ENCODE assay signal across 25 cellular contexts in genomic region chr13:76917096-76917495, GRCh38. TPM values are rescaled to one million over a fixed set of nuclear protein-coding genes. Genes with fewer than 3 reads are reported as not detected.
A peak's percentile ranks its signal among the peaks of the same experiment; 100 is the strongest.
DNase-seq lines count a peak whose midpoint lies in the region; ATAC-seq and TF ChIP-seq lines count a peak whose summit lies in the region.
"Had no signal": no experiment of that assay in that cellular context is flagged by ENCODE, and none has a peak within 500 bp of the region (broad histone marks: within the 10 kb centered on the region; RNA-seq: fewer than 3 reads in every experiment).

No MANE protein-coding gene starts in this region.

- no peak for ATAC-seq in lower lobe of right lung
- no peak for ATAC-seq in stimulated activated memory B cell treated with anti-CD40 and anti-IgM and Interleukin-4, amounts not matched to agents 10 μg/mL and 1 μg/mL and 100 μg/mL, for 72 hours
- ATAC-seq in naive thymus-derived CD8-positive, alpha-beta T cell: no peak
- ATAC-seq: activated CD4-positive, alpha-beta T cell treated with anti-CD3 and anti-CD28 coated beads for 36 hours; activated T-cell treated with anti-CD3 and anti-CD28 coated beads, Interleukin-2, amount 50 U/mL, for 72 hours; stimulated activated naive CD8-positive, alpha-beta T cell treated with anti-CD3 and anti-CD28 coated beads, Interleukin-15, Interleukin-2, amounts not matched to agents 100 U/mL and 50 U/mL, for 24 hours had no signal

- POLR2A ChIA-PET in MCF 10A (lab: Yijun Ruan, JAX): interaction anchor here (1.1 to 1.6 kb wide), 6 partner anchors 10 to 75 kb away, joined by 4 to 13 read pairs (median 8); partner anchors contain the start of gene CLN5
- POLR2A ChIA-PET in naive thymus-derived CD8-positive, alpha-beta T cell (lab: Charles Lee): no interaction called here

- H3K27ac ChIP-seq in breast epithelium (no peak overlapping the region), esophagus squamous epithelium (peak overlapping the region in 3 of 4 donors; percentile 53 to 68 (median 64)), lower lobe of right lung (no peak overlapping the region), testis (peak overlapping the region in 1 of 2 donors; percentile 33)
- H3K27ac ChIP-seq: parathyroid adenoma had no signal

- H3K27me3 Mint-ChIP-seq in MCF 10A (ENCODE audit: insufficient read depth, unreplicated experiment) (no peaks in the 10 kb centered on the region), mesothelial cell of epicardium (ENCODE audit: low read depth) (no peaks in the 10 kb centered on the region)
- H3K27me3 Mint-ChIP-seq in stimulated activated memory B cell treated with anti-CD40 and anti-IgM and Interleukin-4, amounts not matched to agents 10 μg/mL and 1 μg/mL and 100 μg/mL, for 72 hours: peaks cover 45% of the 10 kb centered on the region
- peaks cover 5 to 24% (median 21%) of the 10 kb centered on the region in 5 donors for H3K27me3 Mint-ChIP-seq in naive thymus-derived CD8-positive, alpha-beta T cell

- CTCF ChIA-PET in MCF 10A (lab: Yijun Ruan, JAX): interaction anchor here (0.7 to 3.5 kb wide), 7 partner anchors 13 to 1221 kb away, joined by 3 to 16 read pairs (median 4); no protein-coding TSS in a partner anchor

- H3K4me1 ChIP-seq in breast epithelium (no peaks in the 10 kb centered on the region), esophagus squamous epithelium (peaks cover 3 to 17% (median 6%) of the 10 kb centered on the region in 3 donors), lower lobe of right lung (no peaks in the 10 kb centered on the region), testis (no peaks in the 10 kb centered on the region)
- H3K4me1 ChIP-seq: parathyroid adenoma had no signal

- BruUV-seq in MCF 10A (replicated peaks; lab: Mats Ljungman, UMichigan): no TSS peak

- H3K27me3 ChIP-seq in breast epithelium (no peaks in the 10 kb centered on the region), esophagus squamous epithelium (peaks cover 0 to 3% (median 0%) of the 10 kb centered on the region in 4 donors), lower lobe of right lung (ENCODE audit: low read depth) (no peaks in the 10 kb centered on the region), testis (no peaks in the 10 kb centered on the region)

- 38 to 52% methylated on average over 1 of the region's 1 CpG for WGBS in esophagus squamous epithelium, 2 donors
- 86 to 89% methylated on average over 1 of the region's 1 CpG for WGBS in testis, 2 donors

- H3K36me3 Mint-ChIP-seq in MCF 10A (ENCODE audit: insufficient read depth, unreplicated experiment): peaks cover 8% of the 10 kb centered on the region
- H3K36me3 Mint-ChIP-seq in mesothelial cell of epicardium: peaks cover 10% of the 10 kb centered on the region
- H3K36me3 Mint-ChIP-seq in stimulated activated memory B cell treated with anti-CD40 and anti-IgM and Interleukin-4, amounts not matched to agents 10 μg/mL and 1 μg/mL and 100 μg/mL, for 72 hours: no peaks in the 10 kb centered on the region
- H3K36me3 Mint-ChIP-seq in naive thymus-derived CD8-positive, alpha-beta T cell: no peaks in the 10 kb centered on the region
- H3K36me3 Mint-ChIP-seq: memory B cell had no signal

- no peak overlapping the region for H3K4me3 Mint-ChIP-seq in MCF 10A (ENCODE audit: unreplicated experiment)
- no peak overlapping the region for H3K4me3 Mint-ChIP-seq in mesothelial cell of epicardium
- H3K4me3 Mint-ChIP-seq in stimulated activated memory B cell treated with anti-CD40 and anti-IgM and Interleukin-4, amounts not matched to agents 10 μg/mL and 1 μg/mL and 100 μg/mL, for 72 hours: no peak overlapping the region
- H3K4me3 Mint-ChIP-seq in naive thymus-derived CD8-positive, alpha-beta T cell: no peak overlapping the region
- H3K4me3 Mint-ChIP-seq: activated CD4-positive, alpha-beta T cell treated with anti-CD3 and anti-CD28 coated beads for 36 hours; activated T-cell treated with anti-CD3 and anti-CD28 coated beads, Interleukin-2, amount 50 U/mL, for 72 hours; endodermal cell; memory B cell; nephron progenitor cell had no signal

- TF ChIP-seq POLR2A in breast epithelium (IDR thresholded peaks at IDR 0.05): no peak
- TF ChIP-seq POLR2A in esophagus squamous epithelium (IDR thresholded peaks at IDR 0.05): no peak
- no peak for TF ChIP-seq POLR2A in testis (IDR thresholded peaks at IDR 0.05)

- H3K9me3 ChIP-seq in breast epithelium (no peaks in the 10 kb centered on the region), esophagus squamous epithelium (no peaks in the 10 kb centered on the region), lower lobe of right lung (no peaks in the 10 kb centered on the region), testis (no peaks in the 10 kb centered on the region)

- H3K36me3 ChIP-seq in breast epithelium: no peaks in the 10 kb centered on the region
- no peaks in the 10 kb centered on the region for H3K36me3 ChIP-seq in esophagus squamous epithelium
- H3K36me3 ChIP-seq in lower lobe of right lung: no peaks in the 10 kb centered on the region
- H3K36me3 ChIP-seq in testis (ENCODE audit: low read depth, missing control alignments): no peaks in the 10 kb centered on the region

- no peak for TF ChIP-seq CTCF in MCF 10A (IDR thresholded peaks at IDR 0.05; ENCODE audit: unreplicated experiment)
- no peak for TF ChIP-seq CTCF in breast epithelium (IDR thresholded peaks at IDR 0.05)
- no peak for TF ChIP-seq CTCF in esophagus squamous epithelium (IDR thresholded peaks at IDR 0.05)
- TF ChIP-seq CTCF in mesothelial cell of epicardium (IDR thresholded peaks at IDR 0.05; ENCODE audit: unreplicated experiment): no peak
- no peak for TF ChIP-seq CTCF in lower lobe of right lung (IDR thresholded peaks at IDR 0.05)
- TF ChIP-seq CTCF in testis (IDR thresholded peaks at IDR 0.05): no peak

- DNase-seq in MCF 10A (ENCODE audit: unreplicated experiment): peak; percentile 46
- DNase-seq in breast epithelium (ENCODE audit: low spot score in 2 of 2): no peak
- DNase-seq in esophagus squamous epithelium (lab: John Stamatoyannopoulos, UW): no peak
- no peak for DNase-seq in mesothelial cell of epicardium (ENCODE audit: low spot score in 2 of 2, unreplicated experiment in 2 of 2)
- no peak for DNase-seq in lower lobe of right lung
- no peak for DNase-seq in naive thymus-derived CD8-positive, alpha-beta T cell
- no peak for DNase-seq in testis
- DNase-seq: 8988T; activated CD4-positive, alpha-beta T cell treated with anti-CD3 and anti-CD28 coated beads for 36 hours; activated naive CD4-positive, alpha-beta T cell treated with anti-CD3 and anti-CD28 coated beads, Interleukin-2, amount 50 U/mL, for 16 hours; activated T-cell treated with anti-CD3 and anti-CD28 coated beads, Interleukin-2, amount 50 U/mL, for 72 hours; endodermal cell; NCI-H146; NCI-H526 treated with DMSO at 0.1 percent for 48 hours; nephron progenitor cell; stimulated activated naive CD8-positive, alpha-beta T cell treated with anti-CD3 and anti-CD28 coated beads, Interleukin-15, Interleukin-2, amounts not matched to agents 100 U/mL and 50 U/mL, for 24 hours had no signal

- H3K4me1 Mint-ChIP-seq in MCF 10A (ENCODE audit: insufficient read depth, unreplicated experiment): peaks cover 19% of the 10 kb centered on the region
- H3K4me1 Mint-ChIP-seq in mesothelial cell of epicardium: peaks cover 14% of the 10 kb centered on the region
- no peaks in the 10 kb centered on the region for H3K4me1 Mint-ChIP-seq in stimulated activated memory B cell treated with anti-CD40 and anti-IgM and Interleukin-4, amounts not matched to agents 10 μg/mL and 1 μg/mL and 100 μg/mL, for 72 hours
- no peaks in the 10 kb centered on the region for H3K4me1 Mint-ChIP-seq in naive thymus-derived CD8-positive, alpha-beta T cell
- H3K4me1 Mint-ChIP-seq: activated CD4-positive, alpha-beta T cell treated with anti-CD3 and anti-CD28 coated beads for 36 hours; memory B cell; nephron progenitor cell had no signal

- peak overlapping the region; percentile 91 for H3K27ac Mint-ChIP-seq in MCF 10A (ENCODE audit: low read depth, unreplicated experiment)
- peak overlapping the region; percentile 68 for H3K27ac Mint-ChIP-seq in mesothelial cell of epicardium
- H3K27ac Mint-ChIP-seq in stimulated activated memory B cell treated with anti-CD40 and anti-IgM and Interleukin-4, amounts not matched to agents 10 μg/mL and 1 μg/mL and 100 μg/mL, for 72 hours: no peak overlapping the region
- H3K27ac Mint-ChIP-seq in naive thymus-derived CD8-positive, alpha-beta T cell: no peak overlapping the region
- H3K27ac Mint-ChIP-seq: activated CD4-positive, alpha-beta T cell treated with anti-CD3 and anti-CD28 coated beads for 36 hours; activated T-cell treated with anti-CD3 and anti-CD28 coated beads, Interleukin-2, amount 50 U/mL, for 72 hours; endodermal cell; memory B cell; nephron progenitor cell had no signal

- intact Hi-C loops in MCF 10A (cut with micrococcal nuclease) (no loop called here), breast epithelium (cut with DNase I; ENCODE audit: low total_unique reads) (loop anchor here (5.0 kb wide), 1 partner anchor 690 kb away; no protein-coding TSS in a partner anchor), esophagus squamous epithelium (cut with DNase I) (no loop called here), lower lobe of right lung (cut with DNase I) (no loop called here), testis (cut with DNase I; ENCODE audit: low total_unique reads) (no loop called here)

- H3K4me3 ChIP-seq in breast epithelium (no peak overlapping the region), esophagus squamous epithelium (no peak overlapping the region), lower lobe of right lung (no peak overlapping the region), testis (no peak overlapping the region)

- H3K9me3 Mint-ChIP-seq in MCF 10A (ENCODE audit: unreplicated experiment) (no peaks in the 10 kb centered on the region), mesothelial cell of epicardium (peaks cover 40% of the 10 kb centered on the region)
- peaks cover 2% of the 10 kb centered on the region for H3K9me3 Mint-ChIP-seq in stimulated activated memory B cell treated with anti-CD40 and anti-IgM and Interleukin-4, amounts not matched to agents 10 μg/mL and 1 μg/mL and 100 μg/mL, for 72 hours
- H3K9me3 Mint-ChIP-seq in naive thymus-derived CD8-positive, alpha-beta T cell: peaks cover 0 to 6% (median 0%) of the 10 kb centered on the region in 9 donors
- H3K9me3 Mint-ChIP-seq: activated T-cell treated with anti-CD3 and anti-CD28 coated beads, Interleukin-2, amount 50 U/mL, for 72 hours had no signal

RNA-seq across cellular contexts. Expression of gene KCTD12, which starts 30.9 kb away (rescaled TPM):
- total RNA-seq in MCF 10A (2022) (15.6 and 15.8 TPM in 2 replicates), breast epithelium (100 to 1,000 TPM in 1 of 3 donors, 10 to 100 TPM in 2; 59.7 to 117 (median 65.9) TPM), esophagus squamous epithelium (10 to 100 TPM in 3 of 4 donors, 1 to 10 TPM in 1; 6.2 to 63.3 (median 23.1) TPM), mesothelial cell of epicardium (121 to 142 TPM (median 142 TPM) in 3 replicates), lower lobe of right lung (162 TPM), testis (100 to 1,000 TPM in 1 of 2 donors, 10 to 100 TPM in 1; 86.8 to 127 TPM)
- 10 to 100 TPM; 12.8 to 14.0 TPM for total RNA-seq in naive thymus-derived CD8-positive, alpha-beta T cell
- under 1 TPM; 0.29 to 0.58 (median 0.43) TPM for polyA plus RNA-seq in naive thymus-derived CD8-positive, alpha-beta T cell
- 63.9 TPM for polyA plus RNA-seq in testis (ENCODE audit: insufficient read depth, low read depth, low replicate concordance)
- total RNA-seq: HepG2 had no signal
- polyA plus RNA-seq: HepG2 had no signal

RNA-seq across cellular contexts. Expression of gene ACOD1, which starts 31.2 kb away (rescaled TPM):
- not detected in 2 replicates for total RNA-seq in MCF 10A (2022)
- not detected for total RNA-seq in breast epithelium
- total RNA-seq in esophagus squamous epithelium: not detected
- total RNA-seq in mesothelial cell of epicardium: not detected in 3 replicates
- not detected for total RNA-seq in lower lobe of right lung
- total RNA-seq in naive thymus-derived CD8-positive, alpha-beta T cell: not detected
- polyA plus RNA-seq in naive thymus-derived CD8-positive, alpha-beta T cell: not detected
- total RNA-seq in testis: under 1 TPM in 1 of 2 donors, not detected in 1; 0.12 TPM
- polyA plus RNA-seq in testis (ENCODE audit: insufficient read depth, low read depth, low replicate concordance): not detected
- total RNA-seq: activated CD4-positive, alpha-beta T cell treated with anti-CD3 and anti-CD28 coated beads for 36 hours; activated T-cell treated with anti-CD3 and anti-CD28 coated beads, Interleukin-2, amount 50 U/mL, for 72 hours; aorta; endodermal cell; G401; HepG2; skeletal muscle tissue; urinary bladder had no signal
- polyA plus RNA-seq: aorta, BJ, HepG2, urinary bladder had no signal

Comparison
In these comparisons a context has a peak if more than half of its experiments do, and no peak if none do; other contexts are left out.
1. H3K27ac Mint-ChIP-seq: peak in MCF 10A (single experiment) and mesothelial cell of epicardium (single experiment); none in stimulated activated memory B cell treated with anti-CD40 and anti-IgM and Interleukin-4, amounts not matched to agents 10 μg/mL and 1 μg/mL and 100 μg/mL, for 72 hours (single experiment) and naive thymus-derived CD8-positive, alpha-beta T cell (0 of 10).
2. H3K27ac ChIP-seq: peak in esophagus squamous epithelium (3 of 4); none in breast epithelium (0 of 2) and lower lobe of right lung (single experiment).